ENCODE assay signal across 10 cellular contexts in genomic region chr11:1607156-1607845, GRCh38. TPM values are rescaled to one million over a fixed set of nuclear protein-coding genes. Genes with fewer than 3 reads are reported as not detected.
A peak's percentile ranks its signal among the peaks of the same experiment; 100 is the strongest.
DNase-seq lines count a peak whose midpoint lies in the region; ATAC-seq, FAIRE-seq and TF ChIP-seq lines count a peak whose summit lies in the region.
"Not testable (repeated sequence)": the region's sequence is repeated elsewhere in the genome, so short reads cannot be mapped to it uniquely, and the experiment has no call there.
"Had no signal": no experiment of that assay in that cellular context is flagged by ENCODE, and none has a peak within 500 bp of the region (broad histone marks: within the 10 kb centered on the region; RNA-seq: fewer than 3 reads in every experiment).

No MANE protein-coding gene starts in this region.

- DNase-seq in GM23338 (ENCODE audit: low spot score): peak; percentile 35
- not testable (repeated sequence) for DNase-seq in Panc1 (ENCODE audit: low read depth, low spot score); HepG2 (ENCODE audit: low spot score)
- peak; percentile 15 for DNase-seq in bronchial epithelial cell (ENCODE audit: low read depth)
- DNase-seq in glomerular visceral epithelial cell (ENCODE audit: extremely low spot score): peak; percentile 2
- peak; percentile 30 for DNase-seq in neural progenitor cell (ENCODE audit: low spot score)
- peak; percentile 54 for DNase-seq in spleen

- in situ Hi-C loops in Panc1 (cut with HindIII; ENCODE audit: low pct_unique_long_range_greater_than_20kb, low sequenced_read_pairs); HepG2 (cut with HindIII; ENCODE audit: extremely low pct_ligation_motif_present, low pct_unique_long_range_greater_than_20kb): not testable (repeated sequence)

- H3K9me3 Mint-ChIP-seq in GM23338: peaks cover 17% of the 10 kb centered on the region
- H3K9me3 Mint-ChIP-seq in neural progenitor cell: not testable (repeated sequence)

- H2AFZ ChIP-seq in GM23338; HepG2 (ENCODE audit: low read length): not testable (repeated sequence)
- peak overlapping the region; percentile 57 for H2AFZ ChIP-seq in neural progenitor cell (replicated peaks)

- peaks cover 13% of the 10 kb centered on the region for H3K27me3 Mint-ChIP-seq in GM23338 (ENCODE audit: insufficient read depth, low read depth, poor library complexity)
- not testable (repeated sequence) for H3K27me3 Mint-ChIP-seq in neural progenitor cell (ENCODE audit: insufficient read depth, low read depth)

- not testable (repeated sequence) for TF ChIP-seq EP300 in HepG2 (IDR thresholded peaks at IDR 0.05; ENCODE audit: low read depth in 2 of 2, low read length in 2 of 2); HepG2 (CRISPR knock-in tag; IDR thresholded peaks at IDR 0.05; ENCODE audit: borderline replicate concordance)

- peak; percentile 93 for ATAC-seq in GM23338
- ATAC-seq in Panc1: peak; percentile 38; the same call in 1 of the 2 replicates
- peak; percentile 43 for ATAC-seq in HepG2

- not testable (repeated sequence) for H3K36me3 ChIP-seq in GM23338 (ENCODE audit: insufficient read depth); Panc1 (ENCODE audit: control insufficient read depth, insufficient read depth, low read length); bronchial epithelial cell (ENCODE audit: control insufficient read depth, insufficient read depth, low read length); HepG2 (replicated peaks in 1 of 2; ENCODE audit: control insufficient read depth in 1 of 2, insufficient read depth in 2 of 2, low read length in 2 of 2); neural progenitor cell; spleen

- H3K9me2 ChIP-seq in GM23338 (ENCODE audit: insufficient read depth): not testable (repeated sequence)

- not testable (repeated sequence) for H3K36me3 Mint-ChIP-seq in GM23338 (ENCODE audit: low read depth); neural progenitor cell

- not testable (repeated sequence) for H4K20me1 ChIP-seq in GM23338 (replicated peaks; ENCODE audit: insufficient read depth); HepG2 (ENCODE audit: insufficient read depth, low read length); neural progenitor cell (ENCODE audit: low read depth)

- H3K4me3 ChIP-seq in GM23338; Panc1 (ENCODE audit: low read depth in 2 of 2, low read length in 2 of 2); bronchial epithelial cell (ENCODE audit: low read depth, low read length); HepG2 (replicated peaks in 1 of 3; ENCODE audit: insufficient read depth in 1 of 3, low read depth in 2 of 3, low read length in 3 of 3); neural progenitor cell; spleen: not testable (repeated sequence)

- H3K27ac ChIP-seq in GM23338 (ENCODE audit: low read depth); Panc1 (ENCODE audit: low read length); HepG2 (ENCODE audit: extremely low read length, insufficient read depth, low read length); neural progenitor cell; spleen: not testable (repeated sequence)

- H3K27me3 ChIP-seq in GM23338 (ENCODE audit: insufficient read depth); Panc1 (ENCODE audit: control insufficient read depth, insufficient read depth, low read length); bronchial epithelial cell (ENCODE audit: control insufficient read depth, insufficient read depth, low read length): not testable (repeated sequence)
- peaks cover 2 to 38% of the 10 kb centered on the region in 2 experiments; a peak in 4 of 5 replicates for H3K27me3 ChIP-seq in HepG2 (ENCODE audit: control insufficient read depth in 1 of 2, insufficient read depth in 2 of 2, low read length in 2 of 2)
- peaks cover 16% of the 10 kb centered on the region for H3K27me3 ChIP-seq in neural progenitor cell
- H3K27me3 ChIP-seq in spleen (replicated peaks in 1 of 7): peaks cover 0 to 41% (median 0%) of the 10 kb centered on the region in 7 donors

- not testable (repeated sequence) for H3K79me2 ChIP-seq in GM23338 (replicated peaks; ENCODE audit: insufficient read depth); HepG2 (ENCODE audit: insufficient read depth, low read length); neural progenitor cell (ENCODE audit: low read depth)

- not testable (repeated sequence) for FAIRE-seq in bronchial epithelial cell (lab: Jason Lieb, UNC); HepG2 (lab: Jason Lieb, UNC)

- TF ChIP-seq POLR2A in HepG2 (IDR thresholded peaks at IDR 0.05; ENCODE audit: insufficient read depth in 1 of 2, low read depth in 2 of 2, low read length in 2 of 2); spleen (IDR thresholded peaks at IDR 0.05): not testable (repeated sequence)

- H3K4me3 Mint-ChIP-seq in GM23338: not testable (repeated sequence)
- peak overlapping the region; percentile 78 for H3K4me3 Mint-ChIP-seq in neural progenitor cell

- CTCF ChIA-PET in Panc1 (lab: Charles Lee): interaction anchor here (0.6 to 0.8 kb wide), 4 partner anchors 8 to 380 kb away, joined by 3 to 6 read pairs (median 4); no protein-coding TSS in a partner anchor
- CTCF ChIA-PET in HepG2 (lab: Yijun Ruan, JAX; ENCODE audit: low intra/inter-chr PET ratio, low total read pairs): not testable (repeated sequence)

- H3K9ac ChIP-seq in HepG2 (ENCODE audit: insufficient read depth, low read depth, low read length); neural progenitor cell: not testable (repeated sequence)

- H3F3A ChIP-seq in GM23338 (replicated peaks; ENCODE audit: low read depth); neural progenitor cell (ENCODE audit: low read depth): not testable (repeated sequence)

- not testable (repeated sequence) for H3K9me3 ChIP-seq in Panc1 (ENCODE audit: control insufficient read depth, insufficient read depth, low read depth, low read length); HepG2 (ENCODE audit: low read length); neural progenitor cell (ENCODE audit: low read depth); spleen

- not testable (repeated sequence) for H3K4me2 ChIP-seq in GM23338; HepG2 (ENCODE audit: low read depth, low read length)
- H3K4me2 ChIP-seq in neural progenitor cell: peak overlapping the region; percentile 49

- H3K27ac Mint-ChIP-seq in GM23338, neural progenitor cell: not testable (repeated sequence)

- H3K4me1 ChIP-seq in GM23338 (ENCODE audit: insufficient read depth); Panc1 (ENCODE audit: control insufficient read depth, insufficient read depth, low read length); HepG2 (ENCODE audit: insufficient read depth, low read length); neural progenitor cell; spleen: not testable (repeated sequence)

- not testable (repeated sequence) for BruUV-seq in Panc1 (replicated peaks; lab: Mats Ljungman, UMichigan); HepG2 (replicated peaks; lab: Mats Ljungman, UMichigan)

- TF ChIP-seq RAD21 in HepG2 (CRISPR knock-in tag; IDR thresholded peaks at IDR 0.05): not testable (repeated sequence)

- peaks cover 11% of the 10 kb centered on the region for H3K4me1 Mint-ChIP-seq in GM23338
- H3K4me1 Mint-ChIP-seq in neural progenitor cell: peaks cover 17% of the 10 kb centered on the region

- intact Hi-C loops in Panc1 (cut with micrococcal nuclease; ENCODE audit: unreplicated experiment); HepG2 (cut with micrococcal nuclease; ENCODE audit: unreplicated experiment); spleen (cut with DNase I; ENCODE audit: low total_unique reads): not testable (repeated sequence)

- 31% methylated on average over 16 of the region's 18 CpGs for WGBS in HepG2 (ENCODE audit: low lambda C conversion rate)
- WGBS in spleen, 5 donors: 46 to 53% (median 49%) methylated on average over 18 of the region's 18 CpGs

- POLR2A ChIA-PET in Panc1 (lab: Charles Lee): interaction anchor here (0.6 kb wide), 1 partner anchor 39 kb away, joined by 14 read pairs; no protein-coding TSS in a partner anchor
- POLR2A ChIA-PET in HepG2 (lab: Yijun Ruan, JAX): not testable (repeated sequence)

- TF ChIP-seq CTCF in GM23338 (conservative IDR thresholded peaks at IDR 0.05; ENCODE audit: low read depth in 2 of 2); Panc1 (IDR thresholded peaks at IDR 0.05); bronchial epithelial cell (IDR thresholded peaks at IDR 0.05; ENCODE audit: insufficient read depth, low read length, severe bottlenecking); HepG2 (CRISPR knock-in tag; IDR thresholded peaks at IDR 0.05); neural progenitor cell (IDR thresholded peaks at IDR 0.05); spleen (IDR thresholded peaks at IDR 0.05 in 8 of 11, conservative IDR thresholded peaks at IDR 0.05 in 3 of 11): not testable (repeated sequence)

RNA-seq across cellular contexts. Expression of gene KRTAP5-3, which starts 1.0 kb away (rescaled TPM):
- not detected in 2 replicates for total RNA-seq in GM23338 (2014; rRNA removed; shearing (Covaris generic))
- polyA plus RNA-seq in GM23338 (2016; fragmentation: Nextera tagmentation; extraction: Ambion mirVana): not detected in 2 replicates
- not detected for total RNA-seq in Panc1 (2021; ENCODE audit: unreplicated experiment)
- not detected for polyA plus RNA-seq in Panc1 (2012; ENCODE audit: insufficient read length)
- not detected in 2 replicates for total RNA-seq in bronchial epithelial cell
- total RNA-seq in HepG2 (2016; rRNA removed; fragmentation: Illumina TruSeq; extraction: Trizol): not detected in 2 replicates
- not detected in 2 replicates for total RNA-seq in HepG2 (2016; cell fraction: cytosol; rRNA removed; fragmentation: Illumina TruSeq; extraction: Trizol; ENCODE audit: low read depth)
- total RNA-seq in HepG2 (2016; cell fraction: insoluble cytoplasmic fraction; rRNA removed; fragmentation: Illumina TruSeq; extraction: Trizol): not detected in 2 replicates
- total RNA-seq in HepG2 (2016; cell fraction: membrane; rRNA removed; fragmentation: Illumina TruSeq; extraction: Trizol): not detected in 2 replicates
- total RNA-seq in HepG2 (2016; cell fraction: nucleus; rRNA removed; fragmentation: Illumina TruSeq; extraction: Trizol): not detected in 2 replicates
- polyA plus RNA-seq in HepG2 (2011; rRNA removed): not detected in 2 replicates
- polyA plus RNA-seq in HepG2 (2011; cell fraction: cytosol; rRNA removed): not detected in 2 replicates
- polyA plus RNA-seq in HepG2 (2011; cell fraction: nucleus; rRNA removed): not detected in 2 replicates
- polyA plus RNA-seq in HepG2 (2012): not detected in 2 replicates
- not detected in 2 replicates for polyA plus RNA-seq in HepG2 (2016; cell fraction: cytosol; fragmentation: Illumina TruSeq; extraction: Trizol; ENCODE audit: low read depth)
- polyA plus RNA-seq in HepG2 (2016; cell fraction: insoluble cytoplasmic fraction; fragmentation: Illumina TruSeq; extraction: Trizol; ENCODE audit: low read depth): not detected in 2 replicates
- polyA plus RNA-seq in HepG2 (2016; cell fraction: membrane; fragmentation: Illumina TruSeq; extraction: Trizol; ENCODE audit: low read depth): not detected in 2 replicates
- polyA plus RNA-seq in HepG2 (2016; cell fraction: nucleus; fragmentation: Illumina TruSeq; extraction: Trizol; ENCODE audit: insufficient read depth, low read depth): not detected in 2 replicates
- not detected in 2 replicates for polyA minus RNA-seq in HepG2 (2011; rRNA and poly(A)+ RNA removed; ENCODE audit: low replicate concordance)
- polyA minus RNA-seq in HepG2 (2011; cell fraction: cytosol; rRNA and poly(A)+ RNA removed): not detected in 2 replicates
- not detected in 2 replicates for polyA minus RNA-seq in HepG2 (2011; cell fraction: nucleus; rRNA and poly(A)+ RNA removed)
- not detected in 2 replicates for total RNA-seq in neural progenitor cell (ENCODE audit: low replicate concordance)
- not detected for total RNA-seq in spleen
- polyA plus RNA-seq in spleen: not detected
- total RNA-seq: A673, HFFc6, Right ventricle myocardium superior had no signal

RNA-seq across cellular contexts. Expression of gene KRTAP5-2, which starts 9.2 kb away (rescaled TPM):
- not detected in 2 replicates for total RNA-seq in GM23338 (2014; rRNA removed; shearing (Covaris generic))
- polyA plus RNA-seq in GM23338 (2016; fragmentation: Nextera tagmentation; extraction: Ambion mirVana): not detected in 2 replicates
- not detected for total RNA-seq in Panc1 (2021; ENCODE audit: unreplicated experiment)
- not detected for polyA plus RNA-seq in Panc1 (2012; ENCODE audit: insufficient read length)
- total RNA-seq in bronchial epithelial cell: not detected in 2 replicates
- not detected in 2 replicates for total RNA-seq in HepG2 (2016; rRNA removed; fragmentation: Illumina TruSeq; extraction: Trizol)
- total RNA-seq in HepG2 (2016; cell fraction: cytosol; rRNA removed; fragmentation: Illumina TruSeq; extraction: Trizol; ENCODE audit: low read depth): not detected in 2 replicates
- total RNA-seq in HepG2 (2016; cell fraction: insoluble cytoplasmic fraction; rRNA removed; fragmentation: Illumina TruSeq; extraction: Trizol): not detected in 2 replicates
- total RNA-seq in HepG2 (2016; cell fraction: membrane; rRNA removed; fragmentation: Illumina TruSeq; extraction: Trizol): not detected in 2 replicates
- total RNA-seq in HepG2 (2016; cell fraction: nucleus; rRNA removed; fragmentation: Illumina TruSeq; extraction: Trizol): not detected in 2 replicates
- not detected in 2 replicates for polyA plus RNA-seq in HepG2 (2011; rRNA removed)
- not detected in 2 replicates for polyA plus RNA-seq in HepG2 (2011; cell fraction: cytosol; rRNA removed)
- polyA plus RNA-seq in HepG2 (2011; cell fraction: nucleus; rRNA removed): not detected in 2 replicates
- 0.29 and 0.55 TPM in 2 replicates for polyA plus RNA-seq in HepG2 (2012)
- not detected in 2 replicates for polyA plus RNA-seq in HepG2 (2016; cell fraction: cytosol; fragmentation: Illumina TruSeq; extraction: Trizol; ENCODE audit: low read depth)
- not detected in 2 replicates for polyA plus RNA-seq in HepG2 (2016; cell fraction: insoluble cytoplasmic fraction; fragmentation: Illumina TruSeq; extraction: Trizol; ENCODE audit: low read depth)
- not detected in 2 replicates for polyA plus RNA-seq in HepG2 (2016; cell fraction: membrane; fragmentation: Illumina TruSeq; extraction: Trizol; ENCODE audit: low read depth)
- not detected in 2 replicates for polyA plus RNA-seq in HepG2 (2016; cell fraction: nucleus; fragmentation: Illumina TruSeq; extraction: Trizol; ENCODE audit: insufficient read depth, low read depth)
- polyA minus RNA-seq in HepG2 (2011; rRNA and poly(A)+ RNA removed; ENCODE audit: low replicate concordance): 0.21 TPM in 1 of 2 replicates, not detected in the other
- not detected in 2 replicates for polyA minus RNA-seq in HepG2 (2011; cell fraction: cytosol; rRNA and poly(A)+ RNA removed)
- polyA minus RNA-seq in HepG2 (2011; cell fraction: nucleus; rRNA and poly(A)+ RNA removed): not detected in 2 replicates
- not detected in 2 replicates for total RNA-seq in neural progenitor cell (ENCODE audit: low replicate concordance)
- total RNA-seq in spleen: not detected
- polyA plus RNA-seq in spleen: not detected
- total RNA-seq: A673, HFFc6, Right ventricle myocardium superior had no signal

RNA-seq across cellular contexts. Expression of gene KRTAP5-4, which starts 14.6 kb away (rescaled TPM):
- not detected in 2 replicates for total RNA-seq in GM23338 (2014; rRNA removed; shearing (Covaris generic))
- polyA plus RNA-seq in GM23338 (2016; fragmentation: Nextera tagmentation; extraction: Ambion mirVana) (not detected in 2 replicates), HepG2 (2011; rRNA removed) (not detected in 2 replicates), spleen (not detected)
- total RNA-seq in Panc1 (2021; ENCODE audit: unreplicated experiment) (not detected), bronchial epithelial cell (not detected in 2 replicates), HepG2 (2016; rRNA removed; fragmentation: Illumina TruSeq; extraction: Trizol) (not detected in 2 replicates), neural progenitor cell (ENCODE audit: low replicate concordance) (not detected in 2 replicates), spleen (not detected)
- polyA plus RNA-seq in Panc1 (2012; ENCODE audit: insufficient read length): not detected
- total RNA-seq in HepG2 (2016; cell fraction: cytosol; rRNA removed; fragmentation: Illumina TruSeq; extraction: Trizol; ENCODE audit: low read depth): not detected in 2 replicates
- total RNA-seq in HepG2 (2016; cell fraction: insoluble cytoplasmic fraction; rRNA removed; fragmentation: Illumina TruSeq; extraction: Trizol): not detected in 2 replicates
- total RNA-seq in HepG2 (2016; cell fraction: membrane; rRNA removed; fragmentation: Illumina TruSeq; extraction: Trizol): not detected in 2 replicates
- total RNA-seq in HepG2 (2016; cell fraction: nucleus; rRNA removed; fragmentation: Illumina TruSeq; extraction: Trizol): not detected in 2 replicates
- not detected in 2 replicates for polyA plus RNA-seq in HepG2 (2011; cell fraction: cytosol; rRNA removed)
- 0.16 TPM in 1 of 2 replicates, not detected in the other for polyA plus RNA-seq in HepG2 (2011; cell fraction: nucleus; rRNA removed)
- polyA plus RNA-seq in HepG2 (2012): not detected in 2 replicates
- polyA plus RNA-seq in HepG2 (2016; cell fraction: cytosol; fragmentation: Illumina TruSeq; extraction: Trizol; ENCODE audit: low read depth): not detected in 2 replicates
- not detected in 2 replicates for polyA plus RNA-seq in HepG2 (2016; cell fraction: insoluble cytoplasmic fraction; fragmentation: Illumina TruSeq; extraction: Trizol; ENCODE audit: low read depth)
- polyA plus RNA-seq in HepG2 (2016; cell fraction: membrane; fragmentation: Illumina TruSeq; extraction: Trizol; ENCODE audit: low read depth): not detected in 2 replicates
- polyA plus RNA-seq in HepG2 (2016; cell fraction: nucleus; fragmentation: Illumina TruSeq; extraction: Trizol; ENCODE audit: insufficient read depth, low read depth): not detected in 2 replicates
- polyA minus RNA-seq in HepG2 (2011; rRNA and poly(A)+ RNA removed; ENCODE audit: low replicate concordance): not detected in 2 replicates
- polyA minus RNA-seq in HepG2 (2011; cell fraction: cytosol; rRNA and poly(A)+ RNA removed): not detected in 2 replicates
- polyA minus RNA-seq in HepG2 (2011; cell fraction: nucleus; rRNA and poly(A)+ RNA removed): not detected in 2 replicates
- total RNA-seq: A673, HFFc6, Right ventricle myocardium superior had no signal

RNA-seq across cellular contexts. Expression of gene KRTAP5-1, which starts 22.2 kb away (rescaled TPM):
- total RNA-seq in GM23338 (2014; rRNA removed; shearing (Covaris generic)): not detected in 2 replicates
- not detected in 2 replicates for polyA plus RNA-seq in GM23338 (2016; fragmentation: Nextera tagmentation; extraction: Ambion mirVana)
- not detected for total RNA-seq in Panc1 (2021; ENCODE audit: unreplicated experiment)
- 1.0 TPM for polyA plus RNA-seq in Panc1 (2012; ENCODE audit: insufficient read length)
- total RNA-seq in bronchial epithelial cell: not detected in 2 replicates
- total RNA-seq in HepG2 (2016; rRNA removed; fragmentation: Illumina TruSeq; extraction: Trizol): not detected in 2 replicates
- total RNA-seq in HepG2 (2016; cell fraction: cytosol; rRNA removed; fragmentation: Illumina TruSeq; extraction: Trizol; ENCODE audit: low read depth): not detected in 2 replicates
- total RNA-seq in HepG2 (2016; cell fraction: insoluble cytoplasmic fraction; rRNA removed; fragmentation: Illumina TruSeq; extraction: Trizol): not detected in 2 replicates
- not detected in 2 replicates for total RNA-seq in HepG2 (2016; cell fraction: membrane; rRNA removed; fragmentation: Illumina TruSeq; extraction: Trizol)
- not detected in 2 replicates for total RNA-seq in HepG2 (2016; cell fraction: nucleus; rRNA removed; fragmentation: Illumina TruSeq; extraction: Trizol)
- polyA plus RNA-seq in HepG2 (2011; rRNA removed): not detected in 2 replicates
- polyA plus RNA-seq in HepG2 (2011; cell fraction: cytosol; rRNA removed): not detected in 2 replicates
- polyA plus RNA-seq in HepG2 (2011; cell fraction: nucleus; rRNA removed): not detected in 2 replicates
- 0.25 and 0.99 TPM in 2 replicates for polyA plus RNA-seq in HepG2 (2012)
- polyA plus RNA-seq in HepG2 (2016; cell fraction: cytosol; fragmentation: Illumina TruSeq; extraction: Trizol; ENCODE audit: low read depth): not detected in 2 replicates
- polyA plus RNA-seq in HepG2 (2016; cell fraction: insoluble cytoplasmic fraction; fragmentation: Illumina TruSeq; extraction: Trizol; ENCODE audit: low read depth): not detected in 2 replicates
- polyA plus RNA-seq in HepG2 (2016; cell fraction: membrane; fragmentation: Illumina TruSeq; extraction: Trizol; ENCODE audit: low read depth): not detected in 2 replicates
- polyA plus RNA-seq in HepG2 (2016; cell fraction: nucleus; fragmentation: Illumina TruSeq; extraction: Trizol; ENCODE audit: insufficient read depth, low read depth): not detected in 2 replicates
- polyA minus RNA-seq in HepG2 (2011; rRNA and poly(A)+ RNA removed; ENCODE audit: low replicate concordance): not detected in 2 replicates
- polyA minus RNA-seq in HepG2 (2011; cell fraction: cytosol; rRNA and poly(A)+ RNA removed): not detected in 2 replicates
- not detected in 2 replicates for polyA minus RNA-seq in HepG2 (2011; cell fraction: nucleus; rRNA and poly(A)+ RNA removed)
- not detected in 2 replicates for total RNA-seq in neural progenitor cell (ENCODE audit: low replicate concordance)
- not detected for total RNA-seq in spleen
- polyA plus RNA-seq in spleen: not detected
- total RNA-seq: A673, HFFc6, Right ventricle myocardium superior had no signal

RNA-seq across cellular contexts. Expression of gene KRTAP5-5, which starts 22.3 kb away (rescaled TPM):
- total RNA-seq in GM23338 (2014; rRNA removed; shearing (Covaris generic)): not detected in 2 replicates
- polyA plus RNA-seq in GM23338 (2016; fragmentation: Nextera tagmentation; extraction: Ambion mirVana) (not detected in 2 replicates), HepG2 (2011; rRNA removed) (not detected in 2 replicates), spleen (not detected)
- total RNA-seq in Panc1 (2021; ENCODE audit: unreplicated experiment) (not detected), bronchial epithelial cell (not detected in 2 replicates), HepG2 (2016; rRNA removed; fragmentation: Illumina TruSeq; extraction: Trizol) (not detected in 2 replicates), neural progenitor cell (ENCODE audit: low replicate concordance) (not detected in 2 replicates), spleen (not detected)
- not detected for polyA plus RNA-seq in Panc1 (2012; ENCODE audit: insufficient read length)
- total RNA-seq in HepG2 (2016; cell fraction: cytosol; rRNA removed; fragmentation: Illumina TruSeq; extraction: Trizol; ENCODE audit: low read depth): not detected in 2 replicates
- not detected in 2 replicates for total RNA-seq in HepG2 (2016; cell fraction: insoluble cytoplasmic fraction; rRNA removed; fragmentation: Illumina TruSeq; extraction: Trizol)
- not detected in 2 replicates for total RNA-seq in HepG2 (2016; cell fraction: membrane; rRNA removed; fragmentation: Illumina TruSeq; extraction: Trizol)
- total RNA-seq in HepG2 (2016; cell fraction: nucleus; rRNA removed; fragmentation: Illumina TruSeq; extraction: Trizol): not detected in 2 replicates
- polyA plus RNA-seq in HepG2 (2011; cell fraction: cytosol; rRNA removed): not detected in 2 replicates
- not detected in 2 replicates for polyA plus RNA-seq in HepG2 (2011; cell fraction: nucleus; rRNA removed)
- not detected in 2 replicates for polyA plus RNA-seq in HepG2 (2012)
- polyA plus RNA-seq in HepG2 (2016; cell fraction: cytosol; fragmentation: Illumina TruSeq; extraction: Trizol; ENCODE audit: low read depth): not detected in 2 replicates
- polyA plus RNA-seq in HepG2 (2016; cell fraction: insoluble cytoplasmic fraction; fragmentation: Illumina TruSeq; extraction: Trizol; ENCODE audit: low read depth): not detected in 2 replicates
- polyA plus RNA-seq in HepG2 (2016; cell fraction: membrane; fragmentation: Illumina TruSeq; extraction: Trizol; ENCODE audit: low read depth): not detected in 2 replicates
- not detected in 2 replicates for polyA plus RNA-seq in HepG2 (2016; cell fraction: nucleus; fragmentation: Illumina TruSeq; extraction: Trizol; ENCODE audit: insufficient read depth, low read depth)
- not detected in 2 replicates for polyA minus RNA-seq in HepG2 (2011; rRNA and poly(A)+ RNA removed; ENCODE audit: low replicate concordance)
- not detected in 2 replicates for polyA minus RNA-seq in HepG2 (2011; cell fraction: cytosol; rRNA and poly(A)+ RNA removed)
- polyA minus RNA-seq in HepG2 (2011; cell fraction: nucleus; rRNA and poly(A)+ RNA removed): not detected in 2 replicates
- total RNA-seq: A673, HFFc6, Right ventricle myocardium superior had no signal

Comparison
In these comparisons a context has a peak if more than half of its experiments do, and no peak if none do; other contexts are left out.
1. ATAC-seq: peak in every context shown above with its lines; median percentile 93 in GM23338; 43 in HepG2; 38 in Panc1.